16 cellular contexts compared by ENCODE assay signal in the genomic region with DNA sequence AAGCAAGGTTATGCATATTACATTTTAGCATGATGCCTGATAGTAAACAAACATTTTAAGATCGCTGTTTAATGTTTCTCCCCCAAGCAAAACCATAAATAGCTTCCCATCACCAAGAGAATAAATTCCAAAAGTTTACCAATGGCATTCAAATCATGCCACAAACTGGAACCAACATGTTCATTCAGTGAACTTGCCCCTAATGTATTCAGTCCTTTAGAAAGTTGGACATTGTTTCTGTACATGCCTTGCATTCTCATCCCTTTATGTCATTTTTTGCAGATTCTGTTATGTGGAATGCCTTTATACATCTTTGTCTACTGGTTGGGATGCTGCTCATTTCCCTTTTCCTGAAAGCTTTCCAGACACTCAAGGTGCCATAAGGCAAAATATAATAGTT.
"Had no signal": no experiment of that assay in that cellular context is flagged by ENCODE, and none has a peak within 500 bp of the region (broad histone marks: within the 10 kb centered on the region; RNA-seq: fewer than 3 reads in every experiment).

No MANE protein-coding gene starts in this region.

- H3K27me3 Mint-ChIP-seq: activated CD4-positive, alpha-beta memory T cell treated with anti-CD3 and anti-CD28 coated beads, Interleukin-2, amount 10 ng/mL, durations not matched to agents 7 days and 5 days; activated T-helper 17 cell treated with anti-CD3 and anti-CD28 coated beads, Interleukin-2, amount 50 U/mL, for 72 hours; stimulated activated naive CD8-positive, alpha-beta T cell treated with anti-CD3 and anti-CD28 coated beads, Interleukin-15, amount 100 ng/mL, for 72 hours had no signal

- H3K36me3 ChIP-seq: brain microvascular endothelial cell, esophagus squamous epithelium, gastrocnemius medialis, neural progenitor cell, ovary had no signal

- H3K9ac ChIP-seq: neural progenitor cell had no signal

- H3K4me3 Mint-ChIP-seq: activated CD4-positive, alpha-beta memory T cell treated with anti-CD3 and anti-CD28 coated beads, Interleukin-2, amount 10 ng/mL, durations not matched to agents 7 days and 5 days; activated naive CD4-positive, alpha-beta T cell treated with anti-CD3 and anti-CD28 coated beads for 36 hours; activated T-helper 17 cell treated with anti-CD3 and anti-CD28 coated beads, Interleukin-2, amount 50 U/mL, for 72 hours; neural progenitor cell; stimulated activated naive CD8-positive, alpha-beta T cell treated with anti-CD3 and anti-CD28 coated beads, Interleukin-15, amount 100 ng/mL, for 72 hours; T-helper 2 cell treated with Interferon-gamma antibody and Interleukin-4, amounts not matched to agents 5 μg/mL and 100 μg/mL, for 36 hours had no signal

- ATAC-seq: activated T-helper 17 cell treated with anti-CD3 and anti-CD28 coated beads, Interleukin-2, amount 50 U/mL, for 72 hours; gastrocnemius medialis; stimulated activated naive CD8-positive, alpha-beta T cell treated with anti-CD3 and anti-CD28 coated beads, Interleukin-15, amount 100 ng/mL, for 72 hours had no signal

- H3K4me2 ChIP-seq: neural progenitor cell had no signal

- H2AFZ ChIP-seq: neural progenitor cell had no signal

- H3K27ac ChIP-seq: brain microvascular endothelial cell, esophagus squamous epithelium, gastrocnemius medialis, neural progenitor cell, ovary, testis had no signal

- H3K27ac Mint-ChIP-seq: activated CD4-positive, alpha-beta memory T cell treated with anti-CD3 and anti-CD28 coated beads, Interleukin-2, amount 10 ng/mL, durations not matched to agents 7 days and 5 days; activated naive CD4-positive, alpha-beta T cell treated with anti-CD3 and anti-CD28 coated beads for 36 hours; activated T-helper 17 cell treated with anti-CD3 and anti-CD28 coated beads, Interleukin-2, amount 50 U/mL, for 72 hours; neural progenitor cell; stimulated activated naive CD8-positive, alpha-beta T cell treated with anti-CD3 and anti-CD28 coated beads, Interleukin-15, amount 100 ng/mL, for 72 hours; T-helper 2 cell treated with Interferon-gamma antibody and Interleukin-4, amounts not matched to agents 5 μg/mL and 100 μg/mL, for 36 hours had no signal

- H3K4me3 ChIP-seq: esophagus squamous epithelium, gastrocnemius medialis, neural progenitor cell, ovary, testis had no signal

- H3K27me3 ChIP-seq: brain microvascular endothelial cell, esophagus squamous epithelium, gastrocnemius medialis, neural progenitor cell, ovary, testis had no signal

- H3K4me1 ChIP-seq: esophagus squamous epithelium, gastrocnemius medialis, neural progenitor cell, testis had no signal

- H3K4me1 Mint-ChIP-seq: activated CD4-positive, alpha-beta memory T cell treated with anti-CD3 and anti-CD28 coated beads, Interleukin-2, amount 10 ng/mL, durations not matched to agents 7 days and 5 days; activated T-helper 17 cell treated with anti-CD3 and anti-CD28 coated beads, Interleukin-2, amount 50 U/mL, for 72 hours; neural progenitor cell; stimulated activated naive CD8-positive, alpha-beta T cell treated with anti-CD3 and anti-CD28 coated beads, Interleukin-15, amount 100 ng/mL, for 72 hours had no signal

- H3K9me3 ChIP-seq: esophagus squamous epithelium, gastrocnemius medialis, ovary, testis had no signal

- DNase-seq: activated CD4-positive, alpha-beta memory T cell treated with anti-CD3 and anti-CD28 coated beads, Interleukin-2, amount 10 ng/mL, durations not matched to agents 7 days and 5 days; activated CD4-positive, alpha-beta T cell treated with anti-CD3 and anti-CD28 coated beads for 1 hour; activated CD8-positive, alpha-beta memory T cell treated with anti-CD3 and anti-CD28 coated beads, Interleukin-2, amount 50 U/mL, for 48 hours; activated naive CD4-positive, alpha-beta T cell treated with anti-CD3 and anti-CD28 coated beads for 36 hours; brain microvascular endothelial cell; esophagus squamous epithelium; gastrocnemius medialis; midbrain; ovary; stimulated activated CD4-positive, alpha-beta T cell treated with anti-CD3 and anti-CD28 coated beads, Interleukin-4, amount 100 ng/mL, for 4 hours; stimulated activated naive CD8-positive, alpha-beta T cell treated with anti-CD3 and anti-CD28 coated beads, Interleukin-15, amount 100 ng/mL, for 72 hours; SW 1271; testis had no signal
